In the genomic region with DNA sequence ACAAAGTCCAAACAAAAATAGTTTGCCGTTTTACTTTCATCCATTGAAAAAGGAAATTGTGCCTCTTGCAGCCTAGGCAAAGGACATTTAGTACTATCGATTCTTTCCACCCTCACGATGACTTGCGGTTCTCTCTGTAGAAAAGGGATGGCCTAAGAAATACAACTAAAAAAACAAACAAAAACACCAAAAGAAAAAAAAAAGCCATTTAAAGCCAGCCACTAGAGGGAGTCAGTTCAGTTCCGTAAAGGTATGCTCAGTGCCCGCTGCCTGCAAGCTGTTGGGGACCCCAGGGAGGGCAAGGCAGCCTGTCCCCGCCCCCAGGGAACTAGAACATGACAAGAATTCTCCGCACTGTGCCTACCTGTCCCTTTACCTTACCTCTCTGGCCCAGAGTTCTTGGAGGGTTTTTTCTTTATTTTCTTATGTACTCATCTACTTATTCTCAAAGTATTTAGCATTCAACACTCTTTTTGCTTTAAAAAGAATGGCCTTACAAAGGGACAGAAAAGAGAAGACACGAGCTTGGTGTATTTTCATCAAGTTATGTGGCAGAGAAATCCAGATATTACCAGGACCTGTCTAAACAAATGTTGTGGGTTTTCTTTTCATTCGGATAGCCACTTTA, we compare ENCODE assay signal across 8 cellular contexts. TPM values are rescaled to one million over a fixed set of nuclear protein-coding genes. Genes with fewer than 3 reads are reported as not detected.
DNase-seq lines count a peak whose midpoint lies in the region; ATAC-seq, FAIRE-seq and TF ChIP-seq lines count a peak whose summit lies in the region.

No MANE protein-coding gene starts in this region.

- BruUV-seq in K562 (replicated peaks; lab: Mats Ljungman, UMichigan) = no TSS peak

- H3K9ac ChIP-seq in K562 (ENCODE audit: insufficient read depth in 1 of 2, low read depth in 2 of 2, low read length in 2 of 2) (no peak overlapping the region), keratinocyte (ENCODE audit: control insufficient read depth, extremely low read depth, insufficient read depth, low read length) (no peak overlapping the region)

- H4K20me1 ChIP-seq in K562 (replicated peaks; ENCODE audit: control insufficient read depth, insufficient read depth, low read length) = peaks cover 4% of the 10 kb centered on the region; the same call in 1 of the 2 replicates
- no peaks in the 10 kb centered on the region for H4K20me1 ChIP-seq in keratinocyte (ENCODE audit: control insufficient read depth, extremely low read depth, insufficient read depth, low read length)

- H3K79me2 ChIP-seq in K562 (ENCODE audit: control insufficient read depth, insufficient read depth, low read length) (no peaks in the 10 kb centered on the region), keratinocyte (ENCODE audit: control insufficient read depth, insufficient read depth, low read length) (no peaks in the 10 kb centered on the region)

- H2AFZ ChIP-seq in K562 (ENCODE audit: low read depth, low read length) = no peak overlapping the region
- no peak overlapping the region for H2AFZ ChIP-seq in keratinocyte (ENCODE audit: control insufficient read depth, low read length)

- H3K9me1 ChIP-seq in K562 (ENCODE audit: control insufficient read depth, insufficient read depth, low read length) = no peaks in the 10 kb centered on the region
- no peaks in the 10 kb centered on the region for H3K9me1 ChIP-seq in keratinocyte (ENCODE audit: control insufficient read depth, extremely low read depth, insufficient read depth, low read length)

- CTCF ChIA-PET in K562 (lab: Yijun Ruan, JAX; ENCODE audit: low intra/inter-chr PET ratio) = interaction anchor here (0.5 to 1.7 kb wide), 4 partner anchors 9 to 1711 kb away, joined by 3 to 6 read pairs (median 4); no protein-coding TSS in a partner anchor

- POLR2A ChIA-PET in K562 (lab: Yijun Ruan, JAX) = no interaction called here

- no peak for TF ChIP-seq RAD21 in K562 (CRISPR knock-in tag; conservative IDR thresholded peaks at IDR 0.05 in 1 of 2, IDR thresholded peaks at IDR 0.05 in 1 of 2)

- ATAC-seq in HG03354 (IDR thresholded peaks at IDR 0.05; ENCODE audit: poor library complexity, severe bottlenecking, unreplicated experiment) (peak; percentile 64), K562 (peak; percentile 79), HG02588 (IDR thresholded peaks at IDR 0.05; ENCODE audit: unreplicated experiment) (no peak)

- WGBS in K562 (ENCODE audit: insufficient coverage, low coverage, missing lambda C conversion rate) = under 1% methylated on average over 10 of the region's 10 CpGs

- no peaks in the 10 kb centered on the region for H3K9me3 ChIP-seq in K562 (replicated peaks; ENCODE audit: control insufficient read depth, insufficient read depth, low read depth, low read length)
- H3K9me3 ChIP-seq in keratinocyte (ENCODE audit: control insufficient read depth, low read depth, low read length) = no peaks in the 10 kb centered on the region

- H3K27me3 ChIP-seq in K562 (ENCODE audit: control insufficient read depth in 2 of 2, insufficient read depth in 2 of 2, low read length in 2 of 2) (peaks cover 32 to 44% of the 10 kb centered on the region in 2 experiments), keratinocyte (ENCODE audit: control insufficient read depth, extremely low read depth, insufficient read depth, low read length) (no peaks in the 10 kb centered on the region)

- no peaks in the 10 kb centered on the region for H3K4me1 ChIP-seq in K562 (replicated peaks in 1 of 2; ENCODE audit: control insufficient read depth in 2 of 2, insufficient read depth in 2 of 2, low read length in 2 of 2)
- no peaks in the 10 kb centered on the region for H3K4me1 ChIP-seq in keratinocyte (ENCODE audit: control insufficient read depth, extremely low read depth, insufficient read depth, low read length)

- dilution Hi-C loops in keratinocyte (cut with MboI; ENCODE audit: extremely low pct_ligation_motif_present, low sequenced_read_pairs) = no loop called here

- no peak for TF ChIP-seq POLR2A in K562 (conservative IDR thresholded peaks at IDR 0.05)

- H3K4me2 ChIP-seq in K562 (ENCODE audit: insufficient read depth, low read length) (no peak overlapping the region), keratinocyte (ENCODE audit: control insufficient read depth, extremely low read depth, insufficient read depth, low read depth, low read length) (no peak overlapping the region)

- TF ChIP-seq CTCF in K562 (IDR thresholded peaks at IDR 0.05 in 2 of 3, conservative IDR thresholded peaks at IDR 0.05 in 1 of 3; ENCODE audit: insufficient read depth in 2 of 3, low read depth in 1 of 3, low read length in 3 of 3) = peak; percentile 61 to 77 (median 76)
- peak; percentile 63 to 75 (median 69) for TF ChIP-seq CTCF in keratinocyte (optimal IDR thresholded peaks at IDR 0.05 in 1 of 3, IDR thresholded peaks at IDR 0.05 in 1 of 3, conservative IDR thresholded peaks at IDR 0.05 in 1 of 3; ENCODE audit: extremely low read depth in 1 of 3, insufficient read depth in 2 of 3, low read length in 3 of 3)

- H3K4me3 ChIP-seq in K562 (no peak overlapping the region), keratinocyte (ENCODE audit: control insufficient read depth in 2 of 3, extremely low read depth in 1 of 3, insufficient read depth in 2 of 3, low read depth in 1 of 3, low read length in 3 of 3) (no peak overlapping the region)

- H3K27ac ChIP-seq in K562 (ENCODE audit: extremely low read depth, low read depth, low read length) = no peak overlapping the region
- no peak overlapping the region for H3K27ac ChIP-seq in keratinocyte (ENCODE audit: control insufficient read depth, insufficient read depth, low read length)

- no peaks in the 10 kb centered on the region for H3K36me3 ChIP-seq in K562 (ENCODE audit: control insufficient read depth, insufficient read depth, low read length)
- peaks cover 6 to 12% of the 10 kb centered on the region in 2 experiments for H3K36me3 ChIP-seq in keratinocyte (ENCODE audit: control insufficient read depth in 2 of 2, extremely low read depth in 1 of 2, insufficient read depth in 2 of 2, low read length in 2 of 2)

- intact Hi-C loops in K562 (cut with micrococcal nuclease) = loop anchor here (5.0 kb wide), 1 partner anchor 377 kb away; no protein-coding TSS in a partner anchor

- in situ Hi-C loops in SK-MEL-5 (cut with HindIII; ENCODE audit: low pct_unique_long_range_greater_than_20kb, low sequenced_read_pairs) (no loop called here), K562 (cut with MboI) (no loop called here)

- FAIRE-seq in K562 (lab: Jason Lieb, UNC) (peak; percentile 74), keratinocyte (lab: Jason Lieb, UNC) (no peak)

- no peak for TF ChIP-seq EP300 in K562 (IDR thresholded peaks at IDR 0.05; ENCODE audit: low read length)

- peak; percentile 21 for DNase-seq in NCI-H146 (lab: John Stamatoyannopoulos, UW)
- DNase-seq in NCI-H146 treated with DMSO at 0.1 percent for 48 hours (lab: John Stamatoyannopoulos, UW; ENCODE audit: unreplicated experiment) = no peak
- peak; percentile 68 for DNase-seq in SK-MEL-5 (ENCODE audit: low read depth, low spot score)
- peak; percentile 51 to 55 (median 54) for DNase-seq in K562 (ENCODE audit: extremely low read depth in 1 of 4, low spot score in 3 of 4)
- no peak for DNase-seq in keratinocyte (ENCODE audit: low read depth, low spot score)
- peak; percentile 7 for DNase-seq in stimulated activated CD8-positive, alpha-beta memory T cell treated with anti-CD3 and anti-CD28 coated beads, Interleukin-4, amount 100 ng/mL, for 24 hours (ENCODE audit: low read depth)

TF ChIP-seq in K562, 482 proteins besides CTCF, POLR2A, EP300 and RAD21 (continues in another document):
- TF ChIP-seq FOXK2 (conservative IDR thresholded peaks at IDR 0.05 in 1 of 2, IDR thresholded peaks at IDR 0.05 in 1 of 2; ENCODE audit: low read depth in 2 of 2) = 0 out of 4 replicates have a peak, but pooled peaks of 1 of the 2 experiments have one; percentile 16
- peak; percentile 53; the same call in 1 of the 2 replicates for TF ChIP-seq ZNF316 (IDR thresholded peaks at IDR 0.05)
- TF ChIP-seq C11orf30 (IDR thresholded peaks at IDR 0.05; ENCODE audit: low read depth) = peak; percentile 41; the same call in 1 of the 2 replicates
- TF ChIP-seq MAFG (tag; conservative IDR thresholded peaks at IDR 0.05) = peak; percentile 69
- TF ChIP-seq SIX5 (IDR thresholded peaks at IDR 0.05; ENCODE audit: borderline replicate concordance in 1 of 2, insufficient read depth in 1 of 2, low read depth in 1 of 2, low read length in 2 of 2) = no peak
- TF ChIP-seq MTA1 (IDR thresholded peaks at IDR 0.05; ENCODE audit: borderline replicate concordance) = 0 out of 2 replicates have a peak, but pooled peaks have one; percentile 28
- TF ChIP-seq ZNF384 (IDR thresholded peaks at IDR 0.05; ENCODE audit: low read depth, low read length) = peak; percentile 88

RNA-seq across cellular contexts. Expression of gene NR2E3, which starts 29.9 kb away (rescaled TPM):
- total RNA-seq in SK-MEL-5 (2014; rRNA removed; shearing (Covaris generic)) = not detected in 2 replicates
- polyA plus RNA-seq in SK-MEL-5 (2015; cell fraction: cytosol; rRNA removed) = not detected in 2 replicates
- polyA plus RNA-seq in SK-MEL-5 (2015; cell fraction: nucleus; rRNA removed) = not detected in 2 replicates
- total RNA-seq in K562 (2011; cell fraction: chromatin; rRNA removed; ENCODE audit: low replicate concordance) = not detected in 2 replicates
- total RNA-seq in K562 (2011; cell fraction: nucleolus; rRNA removed) = not detected in 2 replicates
- not detected in 2 replicates for total RNA-seq in K562 (2011; cell fraction: nucleoplasm; rRNA removed)
- total RNA-seq in K562 (2014; rRNA removed) (not detected in 2 replicates), K562 (2014; rRNA removed; fragmentation: Illumina TruSeq; extraction: Trizol) (not detected in 2 replicates), K562 (2015; rRNA removed; fragmentation: Illumina TruSeq; extraction: Trizol) (not detected in 2 replicates), K562 (2021) (not detected in 2 replicates)
- polyA plus RNA-seq in K562 (2011; rRNA removed) (not detected in 2 replicates), K562 (2014; fragmentation: Illumina TruSeq; extraction: Trizol) (not detected in 2 replicates), K562 (2014; fragmentation: Nextera tagmentation; extraction: Ambion mirVana) (not detected), K562 (2014; rRNA removed) (not detected in 2 replicates), keratinocyte (0.18 to 0.46 TPM (median 0.18 TPM) in 3 replicates)
- not detected in 2 replicates for polyA plus RNA-seq in K562 (2011; cell fraction: cytosol; rRNA removed)
- not detected in 2 replicates for polyA plus RNA-seq in K562 (2011; cell fraction: nucleus; rRNA removed)
- not detected in 2 replicates for polyA plus RNA-seq in K562 (2012)
- not detected in 2 replicates for polyA minus RNA-seq in K562 (2011; rRNA and poly(A)+ RNA removed)
- not detected in 2 replicates for polyA minus RNA-seq in K562 (2011; cell fraction: cytosol; rRNA and poly(A)+ RNA removed)
- polyA minus RNA-seq in K562 (2011; cell fraction: nucleus; rRNA and poly(A)+ RNA removed) = not detected in 2 replicates
- polyA plus RNA-seq in keratinocyte (2011; ENCODE audit: low read depth) = not detected
- 0.04 TPM in 1 of 2 replicates, not detected in the other for polyA plus RNA-seq in keratinocyte (2011; cell fraction: cytosol; rRNA removed)
- 1.3 and 1.9 TPM in 2 replicates for polyA plus RNA-seq in keratinocyte (2011; cell fraction: nucleus; rRNA removed)
- 0.17 and 0.23 TPM in 2 replicates for polyA plus RNA-seq in keratinocyte (2012; ENCODE audit: low replicate concordance)
- 0.26 to 0.54 TPM in 2 of 3 replicates, not detected in the other for polyA minus RNA-seq in keratinocyte
- not detected for polyA minus RNA-seq in keratinocyte (2011; cell fraction: cytosol; rRNA and poly(A)+ RNA removed)
- polyA minus RNA-seq in keratinocyte (2011; cell fraction: nucleus; rRNA and poly(A)+ RNA removed) = 1.5 and 6.1 TPM in 2 replicates

Comparison
In these comparisons a context has a peak if more than half of its experiments do, and no peak if none do; other contexts are left out.
1. DNase-seq: peak in NCI-H146 (single experiment), SK-MEL-5 (single experiment), K562 (4 of 4) and stimulated activated CD8-positive, alpha-beta memory T cell treated with anti-CD3 and anti-CD28 coated beads, Interleukin-4, amount 100 ng/mL, for 24 hours (single experiment); none in NCI-H146 treated with DMSO at 0.1 percent for 48 hours (single experiment) and keratinocyte (single experiment).